ENCODE assay signal across 20 cellular contexts in the genomic region with DNA sequence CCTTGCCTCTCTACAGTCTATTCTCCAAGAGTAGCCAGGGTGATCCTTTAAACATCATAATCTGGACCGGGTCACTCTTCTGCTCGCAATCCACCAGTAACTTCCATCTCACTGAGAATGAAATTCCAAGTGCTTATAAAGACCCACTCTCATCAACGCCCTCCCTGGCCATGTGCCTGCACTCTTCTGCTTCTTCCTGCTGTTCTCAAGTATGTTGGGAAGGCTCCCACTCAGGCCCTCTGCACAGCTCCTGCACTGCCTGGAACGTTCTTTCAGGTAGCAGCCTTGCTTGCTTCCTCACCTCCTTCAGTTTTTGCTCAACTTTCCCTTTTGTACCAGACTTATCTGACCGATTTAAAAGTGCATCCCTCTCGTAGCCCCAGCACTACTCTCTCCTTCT. TPM values are rescaled to one million over a fixed set of nuclear protein-coding genes. Genes with fewer than 3 reads are reported as not detected.
A peak's percentile ranks its signal among the peaks of the same experiment; 100 is the strongest.
DNase-seq lines count a peak whose midpoint lies in the region; ATAC-seq and TF ChIP-seq lines count a peak whose summit lies in the region.
"Had no signal": no experiment of that assay in that cellular context is flagged by ENCODE, and none has a peak within 500 bp of the region (broad histone marks: within the 10 kb centered on the region; RNA-seq: fewer than 3 reads in every experiment).

No MANE protein-coding gene starts in this region.

- H3K4me1 Mint-ChIP-seq in activated CD4-positive, alpha-beta T cell treated with anti-CD3 and anti-CD28 coated beads, Interleukin-2, amount 10 ng/mL, durations not matched to agents 24 days and 14 days, result peaks cover 30% of the 10 kb centered on the region
- H3K4me1 Mint-ChIP-seq in central memory CD8-positive, alpha-beta T cell, result peaks cover 28% of the 10 kb centered on the region
- peaks cover 36% of the 10 kb centered on the region for H3K4me1 Mint-ChIP-seq in stimulated activated effector memory CD8-positive, alpha-beta T cell treated with anti-CD3 and anti-CD28 coated beads, Interleukin-12 subunit alpha, Interleukin-12 subunit beta, amount 100 ng/mL, for 72 hours
- H3K4me1 Mint-ChIP-seq: neural crest cell had no signal

- H3K9me3 Mint-ChIP-seq in activated CD4-positive, alpha-beta T cell treated with anti-CD3 and anti-CD28 coated beads, Interleukin-2, amount 10 ng/mL, durations not matched to agents 24 days and 14 days, result no peaks in the 10 kb centered on the region
- no peaks in the 10 kb centered on the region for H3K9me3 Mint-ChIP-seq in central memory CD8-positive, alpha-beta T cell
- H3K9me3 Mint-ChIP-seq in stimulated activated effector memory CD8-positive, alpha-beta T cell treated with anti-CD3 and anti-CD28 coated beads, Interleukin-12 subunit alpha, Interleukin-12 subunit beta, amount 100 ng/mL, for 72 hours, result no peaks in the 10 kb centered on the region
- H3K9me3 Mint-ChIP-seq: neural crest cell had no signal

- intact Hi-C loops in activated CD4-positive, alpha-beta T cell treated with anti-CD3 and anti-CD28 coated beads, Interleukin-2, amount 10 ng/mL, durations not matched to agents 24 days and 14 days (cut with micrococcal nuclease), result no loop called here
- intact Hi-C loops in colonic mucosa (cut with DNase I), result no loop called here

- TF ChIP-seq CTCF in WERI-Rb-1 (IDR thresholded peaks at IDR 0.05; ENCODE audit: low read depth, low read length), result no peak
- no peak for TF ChIP-seq CTCF in colonic mucosa (IDR thresholded peaks at IDR 0.05)

- H3K36me3 Mint-ChIP-seq in activated CD4-positive, alpha-beta T cell treated with anti-CD3 and anti-CD28 coated beads, Interleukin-2, amount 10 ng/mL, durations not matched to agents 24 days and 14 days (ENCODE audit: low read depth), result peaks cover 54% of the 10 kb centered on the region
- peaks cover 45% of the 10 kb centered on the region for H3K36me3 Mint-ChIP-seq in central memory CD8-positive, alpha-beta T cell (ENCODE audit: insufficient read depth)
- H3K36me3 Mint-ChIP-seq in stimulated activated effector memory CD8-positive, alpha-beta T cell treated with anti-CD3 and anti-CD28 coated beads, Interleukin-12 subunit alpha, Interleukin-12 subunit beta, amount 100 ng/mL, for 72 hours, result peaks cover 93% of the 10 kb centered on the region

- H3K4me3 Mint-ChIP-seq in activated CD4-positive, alpha-beta T cell treated with anti-CD3 and anti-CD28 coated beads, Interleukin-2, amount 10 ng/mL, durations not matched to agents 24 days and 14 days, result peak overlapping the region; percentile 14
- no peak overlapping the region for H3K4me3 Mint-ChIP-seq in central memory CD8-positive, alpha-beta T cell
- H3K4me3 Mint-ChIP-seq in stimulated activated effector memory CD8-positive, alpha-beta T cell treated with anti-CD3 and anti-CD28 coated beads, Interleukin-12 subunit alpha, Interleukin-12 subunit beta, amount 100 ng/mL, for 72 hours, result no peak overlapping the region
- H3K4me3 Mint-ChIP-seq: neural crest cell had no signal

- peaks cover 87% of the 10 kb centered on the region for H3K36me3 ChIP-seq in WERI-Rb-1
- H3K36me3 ChIP-seq in colonic mucosa, result peaks cover 4% of the 10 kb centered on the region

- H3K27ac Mint-ChIP-seq in activated CD4-positive, alpha-beta T cell treated with anti-CD3 and anti-CD28 coated beads, Interleukin-2, amount 10 ng/mL, durations not matched to agents 24 days and 14 days, result peak overlapping the region; percentile 70
- peak overlapping the region; percentile 83 for H3K27ac Mint-ChIP-seq in central memory CD8-positive, alpha-beta T cell (ENCODE audit: low read depth)
- H3K27ac Mint-ChIP-seq in stimulated activated effector memory CD8-positive, alpha-beta T cell treated with anti-CD3 and anti-CD28 coated beads, Interleukin-12 subunit alpha, Interleukin-12 subunit beta, amount 100 ng/mL, for 72 hours, result peak overlapping the region; percentile 78
- H3K27ac Mint-ChIP-seq: progenitor cell of endocrine pancreas had no signal

- no peaks in the 10 kb centered on the region for H3K4me1 ChIP-seq in colonic mucosa
- H3K4me1 ChIP-seq: testis had no signal

- ATAC-seq in central memory CD8-positive, alpha-beta T cell (replicated peaks; ENCODE audit: extremely low read depth, poor library complexity, severe bottlenecking), result no peak
- no peak for ATAC-seq in stimulated activated effector memory CD8-positive, alpha-beta T cell treated with anti-CD3 and anti-CD28 coated beads, Interleukin-12 subunit alpha, Interleukin-12 subunit beta, amount 100 ng/mL, for 72 hours
- ATAC-seq in GM18511 (IDR thresholded peaks at IDR 0.05; ENCODE audit: unreplicated experiment), result no peak

- H3K27ac ChIP-seq in WERI-Rb-1, result peak overlapping the region; percentile 41; the same call in 1 of the 2 replicates
- H3K27ac ChIP-seq in colonic mucosa, result no peak overlapping the region
- H3K27ac ChIP-seq: BLaER1, PC-9, SJSA1, testis had no signal

- H3K9me3 ChIP-seq in WERI-Rb-1 (ENCODE audit: severe bottlenecking) (no peaks in the 10 kb centered on the region), colonic mucosa (no peaks in the 10 kb centered on the region)
- H3K9me3 ChIP-seq: BLaER1, SJSA1, testis had no signal

- H3K27me3 ChIP-seq in WERI-Rb-1 (ENCODE audit: insufficient read depth, low read depth, severe bottlenecking) (no peaks in the 10 kb centered on the region), colonic mucosa (no peaks in the 10 kb centered on the region)
- H3K27me3 ChIP-seq: BLaER1, SJSA1, testis had no signal

- no peaks in the 10 kb centered on the region for H3K27me3 Mint-ChIP-seq in activated CD4-positive, alpha-beta T cell treated with anti-CD3 and anti-CD28 coated beads, Interleukin-2, amount 10 ng/mL, durations not matched to agents 24 days and 14 days
- no peaks in the 10 kb centered on the region for H3K27me3 Mint-ChIP-seq in central memory CD8-positive, alpha-beta T cell
- H3K27me3 Mint-ChIP-seq: progenitor cell of endocrine pancreas had no signal

- H3K4me3 ChIP-seq in WERI-Rb-1 (ENCODE audit: low read depth, low read length) (no peak overlapping the region), colonic mucosa (no peak overlapping the region)
- H3K4me3 ChIP-seq: BLaER1, PC-9, SJSA1, testis had no signal

- no peak overlapping the region for H3K9ac ChIP-seq in colonic mucosa (ENCODE audit: low read depth in 2 of 2, low read length in 2 of 2)
- H3K9ac ChIP-seq: BLaER1 had no signal

- DNase-seq in activated CD4-positive, alpha-beta T cell treated with anti-CD3 and anti-CD28 coated beads, Interleukin-2, amount 10 ng/mL, durations not matched to agents 24 days and 14 days, result peak; percentile 50
- DNase-seq in activated CD4-positive, alpha-beta T cell treated with anti-CD3 and anti-CD28 coated beads, Interleukin-2, amount 50 U/mL, for 48 hours, result no peak
- DNase-seq in WERI-Rb-1 (no peak), colonic mucosa (no peak), H4 (ENCODE audit: low spot score) (no peak)
- DNase-seq in central memory CD8-positive, alpha-beta T cell (ENCODE audit: low spot score in 2 of 2), result no peak
- DNase-seq in stimulated activated effector memory CD8-positive, alpha-beta T cell treated with anti-CD3 and anti-CD28 coated beads, Interleukin-12 subunit alpha, Interleukin-12 subunit beta, amount 100 ng/mL, for 72 hours (ENCODE audit: low spot score in 2 of 2), result no peak
- DNase-seq: activated CD4-positive, alpha-beta T cell treated with anti-CD3 and anti-CD28 coated beads, Interleukin-2, amount 50 U/mL, for 1 hour; DMS79; mesenchymal stem cell; NCI-H1436 treated with DMSO at 0.1 percent for 48 hours; NCI-H82; PC-9; stimulated activated CD4-positive, alpha-beta T cell treated with anti-CD3 and anti-CD28 coated beads, Interleukin-4, amount 100 ng/mL, for 1 hour; testis had no signal

RNA-seq across cellular contexts. Expression of a gene that starts 44.4 kb away (rescaled TPM):
- total RNA-seq in activated CD4-positive, alpha-beta T cell treated with anti-CD3 and anti-CD28 coated beads, Interleukin-2, amount 10 ng/mL, durations not matched to agents 24 days and 14 days, result 92.7 and 98.8 TPM in 2 replicates
- 10 to 100 TPM; 69.9 to 76.3 TPM for total RNA-seq in colonic mucosa
- total RNA-seq in H4 (2014; rRNA removed; shearing (Covaris generic)), result 34.7 and 43.8 TPM in 2 replicates

RNA-seq across cellular contexts. Expression of a gene that starts 58.0 kb away (rescaled TPM):
- 85.6 and 86.2 TPM in 2 replicates for total RNA-seq in activated CD4-positive, alpha-beta T cell treated with anti-CD3 and anti-CD28 coated beads, Interleukin-2, amount 10 ng/mL, durations not matched to agents 24 days and 14 days
- total RNA-seq in colonic mucosa, result 10 to 100 TPM; 15.8 to 19.2 TPM
- 28.8 and 41.6 TPM in 2 replicates for total RNA-seq in H4 (2014; rRNA removed; shearing (Covaris generic))
